In the genomic region with DNA sequence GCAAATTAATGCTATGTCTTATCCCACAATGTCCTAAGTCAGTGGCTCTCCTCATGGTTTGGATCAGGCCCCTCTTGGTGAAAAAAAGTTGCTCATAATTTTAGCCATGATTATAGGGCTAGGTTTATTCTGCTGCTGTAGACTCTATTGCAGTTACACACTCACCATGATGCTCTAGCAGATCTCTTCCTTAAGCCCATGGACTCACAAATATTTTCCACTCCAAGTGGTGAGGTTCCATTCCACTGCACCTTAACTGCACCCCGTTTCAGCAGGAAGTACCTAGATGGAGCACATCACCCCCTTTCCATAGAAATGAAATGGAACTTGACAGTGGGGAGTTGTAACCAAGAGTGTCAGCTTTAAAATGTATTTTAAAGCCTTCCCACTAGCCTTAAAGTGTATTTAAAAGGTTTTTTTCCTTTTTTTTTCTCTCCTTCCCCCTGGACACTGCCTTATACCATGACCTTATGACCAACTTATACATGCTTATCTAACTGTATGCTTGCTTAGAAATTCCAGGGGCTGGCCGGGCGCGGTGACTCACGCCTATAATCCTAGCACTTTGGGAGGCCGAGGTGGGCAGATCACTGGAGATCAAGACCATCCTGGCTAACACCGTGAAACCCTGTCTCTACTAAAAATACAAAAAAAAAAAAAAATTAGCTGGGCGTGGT, we compare ENCODE assay signal across 14 cellular contexts. TPM values are rescaled to one million over a fixed set of nuclear protein-coding genes. Genes with fewer than 3 reads are reported as not detected.
A peak's percentile ranks its signal among the peaks of the same experiment; 100 is the strongest.
DNase-seq lines count a peak whose midpoint lies in the region; ATAC-seq and TF ChIP-seq lines count a peak whose summit lies in the region.
"Had no signal": no experiment of that assay in that cellular context is flagged by ENCODE, and none has a peak within 500 bp of the region (broad histone marks: within the 10 kb centered on the region; RNA-seq: fewer than 3 reads in every experiment).

No MANE protein-coding gene starts in this region.

- no peak overlapping the region for H2AFZ ChIP-seq in smooth muscle cell (ENCODE audit: low read depth)
- H2AFZ ChIP-seq: GM23248 had no signal

- DNase-seq in Calu3 (peak; percentile 38), LoVo (ENCODE audit: low spot score) (peak; percentile 55), brain microvascular endothelial cell (peak; percentile 19), smooth muscle cell (lab: John Stamatoyannopoulos, UW; ENCODE audit: unreplicated experiment) (no peak), Right ventricle myocardium superior (no peak), glutamatergic neuron (no peak)
- no peak for DNase-seq in activated CD4-positive, alpha-beta memory T cell treated with anti-CD3 and anti-CD28 coated beads, Interleukin-2, amount 10 ng/mL, durations not matched to agents 7 days and 5 days
- DNase-seq: BE2C; CD8-positive, alpha-beta T cell; GM23248; NCI-H1930; NCI-H2171 treated with DMSO at 0.1 percent for 48 hours; NCI-H510A; SK-N-SH had no signal

- H3K4me3 ChIP-seq in brain microvascular endothelial cell (ENCODE audit: low read depth, low read length): no peak overlapping the region
- H3K4me3 ChIP-seq in smooth muscle cell: no peak overlapping the region
- H3K4me3 ChIP-seq: GM23248 had no signal

- no peak overlapping the region for H3K4me3 Mint-ChIP-seq in Calu3 (ENCODE audit: low read depth, unreplicated experiment)
- H3K4me3 Mint-ChIP-seq in glutamatergic neuron (ENCODE audit: unreplicated experiment): no peak overlapping the region
- no peak overlapping the region for H3K4me3 Mint-ChIP-seq in activated CD4-positive, alpha-beta memory T cell treated with anti-CD3 and anti-CD28 coated beads, Interleukin-2, amount 10 ng/mL, durations not matched to agents 7 days and 5 days
- H3K4me3 Mint-ChIP-seq: CD8-positive, alpha-beta T cell had no signal

- in situ Hi-C loops in brain microvascular endothelial cell (cut with HindIII; ENCODE audit: low pct_ligation_motif_present, low sequenced_read_pairs): no loop called here

- no peaks in the 10 kb centered on the region for H3K4me1 ChIP-seq in smooth muscle cell (ENCODE audit: low read depth)
- H3K4me1 ChIP-seq: BE2C had no signal

- no peaks in the 10 kb centered on the region for H3K9me3 ChIP-seq in smooth muscle cell (replicated peaks; ENCODE audit: low read depth)
- H3K9me3 ChIP-seq: BE2C, SK-N-SH had no signal

- POLR2A ChIA-PET in activated CD4-positive, alpha-beta memory T cell treated with anti-CD3 and anti-CD28 coated beads, Interleukin-2, amount 10 ng/mL, durations not matched to agents 7 days and 5 days (lab: Charles Lee): no interaction called here

- H3K36me3 ChIP-seq in brain microvascular endothelial cell (replicated peaks): no peaks in the 10 kb centered on the region
- no peaks in the 10 kb centered on the region for H3K36me3 ChIP-seq in smooth muscle cell (ENCODE audit: low read depth)
- H3K36me3 ChIP-seq: BE2C had no signal

- no TSS peak for BruUV-seq in Calu3 (replicated peaks; lab: Mats Ljungman, UMichigan)

- H3K27ac ChIP-seq in brain microvascular endothelial cell (no peak overlapping the region), smooth muscle cell (ENCODE audit: low read depth) (peak overlapping the region; percentile 47)
- H3K27ac ChIP-seq: GM23248 had no signal

- H3K4me2 ChIP-seq in smooth muscle cell: no peak overlapping the region
- H3K4me2 ChIP-seq: SK-N-SH had no signal

- CTCF ChIA-PET in Calu3 (lab: Charles Lee): interaction anchor here (0.6 to 1.1 kb wide), 4 partner anchors 11 to 1936 kb away, joined by 3 to 4 read pairs (median 4); no protein-coding TSS in a partner anchor
- CTCF ChIA-PET in activated CD4-positive, alpha-beta memory T cell treated with anti-CD3 and anti-CD28 coated beads, Interleukin-2, amount 10 ng/mL, durations not matched to agents 7 days and 5 days (lab: Charles Lee): no interaction called here

- no peaks in the 10 kb centered on the region for H4K20me1 ChIP-seq in smooth muscle cell (ENCODE audit: low read depth)

- no peak for ATAC-seq in Right ventricle myocardium superior (ENCODE audit: poor library complexity)
- ATAC-seq: CD8-positive, alpha-beta T cell had no signal

- no peaks in the 10 kb centered on the region for H3F3A ChIP-seq in smooth muscle cell (ENCODE audit: low read depth)

- H3K27me3 Mint-ChIP-seq in Calu3 (ENCODE audit: unreplicated experiment) (no peaks in the 10 kb centered on the region), glutamatergic neuron (ENCODE audit: unreplicated experiment) (no peaks in the 10 kb centered on the region)
- no peaks in the 10 kb centered on the region for H3K27me3 Mint-ChIP-seq in activated CD4-positive, alpha-beta memory T cell treated with anti-CD3 and anti-CD28 coated beads, Interleukin-2, amount 10 ng/mL, durations not matched to agents 7 days and 5 days

- no peak overlapping the region for H3K9ac ChIP-seq in smooth muscle cell (ENCODE audit: low read depth)
- H3K9ac ChIP-seq: GM23248, SK-N-SH had no signal

- 43% methylated on average over 8 of the region's 8 CpGs for whole genome bisulfite sequencing in smooth muscle cell (ENCODE audit: low lambda C conversion rate)

- H3K27me3 ChIP-seq in brain microvascular endothelial cell (replicated peaks): no peaks in the 10 kb centered on the region
- H3K27me3 ChIP-seq in smooth muscle cell (ENCODE audit: low read depth): no peaks in the 10 kb centered on the region
- H3K27me3 ChIP-seq: BE2C had no signal

- TF ChIP-seq CTCF in Calu3 (IDR thresholded peaks at IDR 0.05; ENCODE audit: unreplicated experiment) (no peak), brain microvascular endothelial cell (IDR thresholded peaks at IDR 0.05; ENCODE audit: low read depth, low read length, missing control alignments) (no peak), smooth muscle cell (IDR thresholded peaks at IDR 0.05; ENCODE audit: borderline replicate concordance, insufficient read depth, poor library complexity, severe bottlenecking) (no peak), glutamatergic neuron (IDR thresholded peaks at IDR 0.05; ENCODE audit: partially characterized antibody, unreplicated experiment) (no peak)

- peaks cover 47% of the 10 kb centered on the region for H3K4me1 Mint-ChIP-seq in Calu3 (ENCODE audit: low read depth, unreplicated experiment)
- peaks cover 2% of the 10 kb centered on the region for H3K4me1 Mint-ChIP-seq in glutamatergic neuron (ENCODE audit: low read depth, unreplicated experiment)
- peaks cover 15% of the 10 kb centered on the region for H3K4me1 Mint-ChIP-seq in activated CD4-positive, alpha-beta memory T cell treated with anti-CD3 and anti-CD28 coated beads, Interleukin-2, amount 10 ng/mL, durations not matched to agents 7 days and 5 days

- H3K9me3 Mint-ChIP-seq in Calu3 (ENCODE audit: low read depth, unreplicated experiment): no peaks in the 10 kb centered on the region
- no peaks in the 10 kb centered on the region for H3K9me3 Mint-ChIP-seq in glutamatergic neuron (ENCODE audit: unreplicated experiment)
- H3K9me3 Mint-ChIP-seq in activated CD4-positive, alpha-beta memory T cell treated with anti-CD3 and anti-CD28 coated beads, Interleukin-2, amount 10 ng/mL, durations not matched to agents 7 days and 5 days: no peaks in the 10 kb centered on the region

- H3K79me2 ChIP-seq in smooth muscle cell (ENCODE audit: low read depth): no peaks in the 10 kb centered on the region

- intact Hi-C loops in Calu3 (cut with micrococcal nuclease; ENCODE audit: unreplicated experiment): no loop called here
- intact Hi-C loops in Right ventricle myocardium superior (cut with DNase I): no loop called here

- H3K36me3 Mint-ChIP-seq in Calu3 (ENCODE audit: insufficient read depth, unreplicated experiment): peaks cover 13% of the 10 kb centered on the region
- H3K36me3 Mint-ChIP-seq in glutamatergic neuron (ENCODE audit: unreplicated experiment): no peaks in the 10 kb centered on the region
- H3K36me3 Mint-ChIP-seq in activated CD4-positive, alpha-beta memory T cell treated with anti-CD3 and anti-CD28 coated beads, Interleukin-2, amount 10 ng/mL, durations not matched to agents 7 days and 5 days (ENCODE audit: low read depth): no peaks in the 10 kb centered on the region
- H3K36me3 Mint-ChIP-seq: CD8-positive, alpha-beta T cell had no signal

- H3K27ac Mint-ChIP-seq in Calu3 (ENCODE audit: unreplicated experiment) (peak overlapping the region; percentile 96), glutamatergic neuron (ENCODE audit: unreplicated experiment) (no peak overlapping the region)
- H3K27ac Mint-ChIP-seq in activated CD4-positive, alpha-beta memory T cell treated with anti-CD3 and anti-CD28 coated beads, Interleukin-2, amount 10 ng/mL, durations not matched to agents 7 days and 5 days: no peak overlapping the region
- H3K27ac Mint-ChIP-seq: CD8-positive, alpha-beta T cell had no signal

RNA-seq across cellular contexts. Expression of a gene that starts 10.5 kb away (rescaled TPM):
- total RNA-seq in Calu3 (2022): 9.8 and 11.4 TPM in 2 replicates
- 6.1 and 7.5 TPM in 2 replicates for total RNA-seq in smooth muscle cell
- 3.4 and 3.8 TPM in 2 replicates for polyA plus RNA-seq in smooth muscle cell
- 2.4 TPM for total RNA-seq in Right ventricle myocardium superior
- total RNA-seq in glutamatergic neuron (ENCODE audit: unreplicated experiment): 18.4 TPM
- total RNA-seq in activated CD4-positive, alpha-beta memory T cell treated with anti-CD3 and anti-CD28 coated beads, Interleukin-2, amount 10 ng/mL, durations not matched to agents 7 days and 5 days: 1 to 10 TPM; 3.9 to 4.7 TPM

Comparison
In these comparisons a context has a peak if more than half of its experiments do, and no peak if none do; other contexts are left out.
1. DNase-seq: peak in Calu3 (single experiment), LoVo (single experiment) and brain microvascular endothelial cell (single experiment); none in smooth muscle cell (single experiment), Right ventricle myocardium superior (single experiment), glutamatergic neuron (single experiment) and activated CD4-positive, alpha-beta memory T cell treated with anti-CD3 and anti-CD28 coated beads, Interleukin-2, amount 10 ng/mL, durations not matched to agents 7 days and 5 days (single experiment).